ENCODE assay signal across 29 cellular contexts in genomic region chr12:88932457-88932856, GRCh38.
DNase-seq lines count a peak whose midpoint lies in the region; ATAC-seq and TF ChIP-seq lines count a peak whose summit lies in the region.
"Had no signal": no experiment of that assay in that cellular context is flagged by ENCODE, and none has a peak within 500 bp of the region (broad histone marks: within the 10 kb centered on the region; RNA-seq: fewer than 3 reads in every experiment).

No MANE protein-coding gene starts in this region.

- H3K36me3 Mint-ChIP-seq in progenitor cell of endocrine pancreas (ENCODE audit: insufficient read depth) = no peaks in the 10 kb centered on the region
- no peaks in the 10 kb centered on the region for H3K36me3 Mint-ChIP-seq in activated naive CD4-positive, alpha-beta T cell treated with anti-CD3 and anti-CD28 coated beads, Interleukin-2, amount 50 U/mL, for 72 hours

- no peak for TF ChIP-seq POLR2A in erythroblast (IDR thresholded peaks at IDR 0.05; ENCODE audit: low read length)

- no peaks in the 10 kb centered on the region for H3K27me3 Mint-ChIP-seq in progenitor cell of endocrine pancreas
- H3K27me3 Mint-ChIP-seq: dendritic cell treated with granulocyte-macrophage colony-stimulating factor and Interleukin-4, amounts not matched to agents 40 ng/mL and 50 ng/mL, for 4 days had no signal

- no peak for TF ChIP-seq CTCF in progenitor cell of endocrine pancreas (IDR thresholded peaks at IDR 0.05; ENCODE audit: unreplicated experiment)
- no peak for TF ChIP-seq CTCF in foreskin fibroblast (IDR thresholded peaks at IDR 0.05; ENCODE audit: low read depth, low read length)

- no peaks in the 10 kb centered on the region for H3K9me3 Mint-ChIP-seq in progenitor cell of endocrine pancreas (ENCODE audit: low read depth)
- no peaks in the 10 kb centered on the region for H3K9me3 Mint-ChIP-seq in activated naive CD4-positive, alpha-beta T cell treated with anti-CD3 and anti-CD28 coated beads, Interleukin-2, amount 50 U/mL, for 72 hours
- H3K9me3 Mint-ChIP-seq: activated naive CD4-positive, alpha-beta T cell treated with anti-CD3 and anti-CD28 coated beads for 36 hours; CD4-positive, alpha-beta T cell; dendritic cell treated with granulocyte-macrophage colony-stimulating factor and Interleukin-4, amounts not matched to agents 40 ng/mL and 50 ng/mL, for 4 days; nephron progenitor cell; stimulated activated naive CD8-positive, alpha-beta T cell treated with anti-CD3 and anti-CD28 coated beads, Interleukin-15, amount 100 ng/mL, for 72 hours had no signal

- H3K4me1 Mint-ChIP-seq in progenitor cell of endocrine pancreas (ENCODE audit: low read depth) = peaks cover 34% of the 10 kb centered on the region
- H3K4me1 Mint-ChIP-seq: stimulated activated naive CD8-positive, alpha-beta T cell treated with anti-CD3 and anti-CD28 coated beads, Interleukin-15, amount 100 ng/mL, for 72 hours had no signal

- no peak overlapping the region for H3K4me3 ChIP-seq in foreskin fibroblast (ENCODE audit: low read depth in 1 of 2, low read length in 2 of 2)
- H3K4me3 ChIP-seq: adrenal gland, body of pancreas, esophagus muscularis mucosa, heart right ventricle, ovary, spleen, thoracic aorta, uterus had no signal

- peak; percentile 45 for ATAC-seq in GM18867 (IDR thresholded peaks at IDR 0.05; ENCODE audit: unreplicated experiment)
- ATAC-seq in activated naive CD4-positive, alpha-beta T cell treated with anti-CD3 and anti-CD28 coated beads, Interleukin-2, amount 50 U/mL, for 72 hours = no peak
- ATAC-seq: activated CD8-positive, alpha-beta T cell treated with anti-CD3 and anti-CD28 coated beads, Interleukin-2, amount 10 ng/mL, durations not matched to agents 7 days and 5 days; body of pancreas; foreskin keratinocyte; heart right ventricle; right cardiac atrium; stimulated activated naive CD8-positive, alpha-beta T cell treated with anti-CD3 and anti-CD28 coated beads, Interleukin-15, amount 100 ng/mL, for 72 hours had no signal

- H3K4me3 Mint-ChIP-seq in progenitor cell of endocrine pancreas (ENCODE audit: low read depth) = no peak overlapping the region
- H3K4me3 Mint-ChIP-seq: activated CD8-positive, alpha-beta T cell treated with anti-CD3 and anti-CD28 coated beads, Interleukin-2, amount 10 ng/mL, durations not matched to agents 7 days and 5 days; activated naive CD4-positive, alpha-beta T cell treated with anti-CD3 and anti-CD28 coated beads for 36 hours; CD4-positive, alpha-beta T cell; dendritic cell treated with granulocyte-macrophage colony-stimulating factor and Interleukin-4, amounts not matched to agents 40 ng/mL and 50 ng/mL, for 4 days; nephron progenitor cell; stimulated activated naive CD8-positive, alpha-beta T cell treated with anti-CD3 and anti-CD28 coated beads, Interleukin-15, amount 100 ng/mL, for 72 hours had no signal

- H3K27ac Mint-ChIP-seq in progenitor cell of endocrine pancreas = peak overlapping the region; percentile 90
- H3K27ac Mint-ChIP-seq in activated naive CD4-positive, alpha-beta T cell treated with anti-CD3 and anti-CD28 coated beads, Interleukin-2, amount 50 U/mL, for 72 hours = no peak overlapping the region
- H3K27ac Mint-ChIP-seq: activated CD8-positive, alpha-beta T cell treated with anti-CD3 and anti-CD28 coated beads, Interleukin-2, amount 10 ng/mL, durations not matched to agents 7 days and 5 days; activated naive CD4-positive, alpha-beta T cell treated with anti-CD3 and anti-CD28 coated beads for 36 hours; CD4-positive, alpha-beta T cell; dendritic cell treated with granulocyte-macrophage colony-stimulating factor and Interleukin-4, amounts not matched to agents 40 ng/mL and 50 ng/mL, for 4 days; nephron progenitor cell; stimulated activated naive CD8-positive, alpha-beta T cell treated with anti-CD3 and anti-CD28 coated beads, Interleukin-15, amount 100 ng/mL, for 72 hours had no signal

- peak; percentile 9 for DNase-seq in HuH-7 (ENCODE audit: low spot score)
- peak; percentile 32 for DNase-seq in left kidney (ENCODE audit: low read depth, low spot score)
- no peak for DNase-seq in progenitor cell of endocrine pancreas (ENCODE audit: low spot score, unreplicated experiment)
- no peak for DNase-seq in erythroblast (lab: John Stamatoyannopoulos, UW)
- DNase-seq in foreskin fibroblast = no peak
- DNase-seq in foreskin melanocyte = no peak
- DNase-seq in activated naive CD4-positive, alpha-beta T cell treated with anti-CD3 and anti-CD28 coated beads, Interleukin-2, amount 50 U/mL, for 72 hours (ENCODE audit: low spot score in 2 of 2) = no peak
- DNase-seq: activated CD8-positive, alpha-beta T cell treated with anti-CD3 and anti-CD28 coated beads, Interleukin-2, amount 10 ng/mL, durations not matched to agents 7 days and 5 days; activated naive CD4-positive, alpha-beta T cell treated with anti-CD3 and anti-CD28 coated beads for 36 hours; adrenal gland; AML-193; body of pancreas; CD4-positive, alpha-beta T cell; foreskin keratinocyte; heart right ventricle; IMR-90; NCI-H1694; NCI-H2171; NCI-H82; nephron progenitor cell; ovary; right cardiac atrium; spleen; stimulated activated naive CD8-positive, alpha-beta T cell treated with anti-CD3 and anti-CD28 coated beads, Interleukin-15, amount 100 ng/mL, for 72 hours; uterus had no signal

Comparison
In these comparisons a context has a peak if more than half of its experiments do, and no peak if none do; other contexts are left out.
1. DNase-seq: peak in HuH-7 (single experiment) and left kidney (single experiment); none in progenitor cell of endocrine pancreas (single experiment), erythroblast (0 of 2), foreskin fibroblast (0 of 2), foreskin melanocyte (single experiment) and activated naive CD4-positive, alpha-beta T cell treated with anti-CD3 and anti-CD28 coated beads, Interleukin-2, amount 50 U/mL, for 72 hours (0 of 2).